ENCODE assay signal across 11 cellular contexts in the genomic region with DNA sequence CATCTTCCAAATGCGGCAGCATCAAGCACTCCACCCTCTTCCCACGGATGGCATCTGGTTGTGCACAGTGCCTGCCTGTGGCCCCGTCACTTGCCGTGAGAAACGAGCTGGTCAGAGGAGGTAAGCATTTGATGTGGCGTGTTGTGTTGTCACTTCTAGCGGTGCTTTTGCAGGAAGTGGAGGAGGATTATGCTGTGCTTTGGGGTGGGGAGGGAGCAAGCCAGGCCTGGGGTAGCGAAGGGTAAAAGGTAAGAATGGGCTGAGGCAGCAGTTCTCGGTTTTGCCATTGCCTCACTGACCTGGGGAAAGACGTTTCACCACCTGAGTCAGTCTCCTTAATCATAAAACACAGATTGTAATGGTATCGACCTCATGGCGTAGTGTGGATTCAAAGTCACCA. TPM values are rescaled to one million over a fixed set of nuclear protein-coding genes. Genes with fewer than 3 reads are reported as not detected.
DNase-seq lines count a peak whose midpoint lies in the region; ATAC-seq, FAIRE-seq and TF ChIP-seq lines count a peak whose summit lies in the region.
"Had no signal": no experiment of that assay in that cellular context is flagged by ENCODE, and none has a peak within 500 bp of the region (broad histone marks: within the 10 kb centered on the region; RNA-seq: fewer than 3 reads in every experiment).

No MANE protein-coding gene starts in this region.

- H3K36me3 ChIP-seq in K562 (ENCODE audit: control insufficient read depth, insufficient read depth, low read length) = peaks cover 48% of the 10 kb centered on the region; the same call in 2 of the 3 replicates

- peaks cover 10% of the 10 kb centered on the region for H3K79me2 ChIP-seq in K562 (ENCODE audit: control insufficient read depth, insufficient read depth, low read length)

- POLR2A ChIA-PET in K562 (lab: Yijun Ruan, JAX) = interaction anchor here (0.6 to 2.4 kb wide), 7 partner anchors 9 to 164 kb away, joined by 3 to 12 read pairs (median 4); no protein-coding TSS in a partner anchor

- in situ Hi-C loops in K562 (cut with MboI) = no loop called here

- H4K20me1 ChIP-seq in K562 (replicated peaks; ENCODE audit: control insufficient read depth, insufficient read depth, low read length) = peaks cover 12% of the 10 kb centered on the region; the same call in 1 of the 2 replicates

- 73% methylated on average over 12 of the region's 12 CpGs for WGBS in K562 (ENCODE audit: insufficient coverage, low coverage, missing lambda C conversion rate)

- intact Hi-C loops in K562 (cut with micrococcal nuclease) = loop anchor here (10.0 kb wide), 1 partner anchor 244 kb away; a partner anchor contains a TSS

- no peak for TF ChIP-seq EP300 in K562 (IDR thresholded peaks at IDR 0.05; ENCODE audit: low read length)

- H3K4me1 ChIP-seq in K562 (replicated peaks in 1 of 2; ENCODE audit: control insufficient read depth in 2 of 2, insufficient read depth in 2 of 2, low read length in 2 of 2) = peaks cover 4 to 25% of the 10 kb centered on the region in 2 experiments; a peak in 4 of 5 replicates

- DNase-seq in GM12892 (ENCODE audit: insufficient read length) = no peak
- peak; percentile 83 for DNase-seq in activated CD4-positive, alpha-beta T cell treated with anti-CD3 and anti-CD28 coated beads for 48 hours
- DNase-seq in K562 (ENCODE audit: extremely low read depth in 1 of 4, low spot score in 3 of 4) = no peak
- DNase-seq in stimulated activated CD4-positive, alpha-beta T cell treated with anti-CD3 and anti-CD28 coated beads, Interleukin-1b, Interleukin-23, amount 100 ng/mL, for 48 hours = peak; percentile 85
- DNase-seq in GF-D8 (lab: John Stamatoyannopoulos, UW) = no peak
- DNase-seq in NCI-H1694 (lab: John Stamatoyannopoulos, UW) = no peak
- DNase-seq in COLO668 (lab: John Stamatoyannopoulos, UW; ENCODE audit: unreplicated experiment) = no peak
- DNase-seq: Karpas-422 had no signal

- CTCF ChIA-PET in K562 (lab: Yijun Ruan, JAX; ENCODE audit: low intra/inter-chr PET ratio) = no interaction called here

- TF ChIP-seq RAD21 in K562 (CRISPR knock-in tag; conservative IDR thresholded peaks at IDR 0.05 in 1 of 2, IDR thresholded peaks at IDR 0.05 in 1 of 2) = no peak

- ATAC-seq in K562 = no peak
- no peak for ATAC-seq in GM18870 (IDR thresholded peaks at IDR 0.05; ENCODE audit: unreplicated experiment)

- FAIRE-seq in GM12892 (lab: Jason Lieb, UNC) = no peak
- FAIRE-seq in K562 (lab: Jason Lieb, UNC) = no peak

- H3K9me1 ChIP-seq in K562 (ENCODE audit: control insufficient read depth, insufficient read depth, low read length) = no peaks in the 10 kb centered on the region

- no peak overlapping the region for H2AFZ ChIP-seq in K562 (ENCODE audit: low read depth, low read length)

- TF ChIP-seq POLR2A in GM12892 (IDR thresholded peaks at IDR 0.05; ENCODE audit: low read depth, low read length) (0 out of 2 replicates have a peak, but pooled peaks have one; percentile 18), K562 (conservative IDR thresholded peaks at IDR 0.05) (no peak)

- H3K4me3 ChIP-seq in K562 = no peak overlapping the region

- no peaks in the 10 kb centered on the region for H3K27me3 ChIP-seq in K562 (ENCODE audit: control insufficient read depth in 2 of 2, insufficient read depth in 2 of 2, low read length in 2 of 2)

- H3K9me3 ChIP-seq in K562 (replicated peaks; ENCODE audit: control insufficient read depth, insufficient read depth, low read depth, low read length) = no peaks in the 10 kb centered on the region

- no peak overlapping the region for H3K9ac ChIP-seq in K562 (ENCODE audit: insufficient read depth in 1 of 2, low read depth in 2 of 2, low read length in 2 of 2)

- no peak overlapping the region for H3K27ac ChIP-seq in K562 (ENCODE audit: extremely low read depth, low read depth, low read length)

- no peak for TF ChIP-seq CTCF in K562 (IDR thresholded peaks at IDR 0.05 in 2 of 3, conservative IDR thresholded peaks at IDR 0.05 in 1 of 3; ENCODE audit: insufficient read depth in 2 of 3, low read depth in 1 of 3, low read length in 3 of 3)

- H3K4me2 ChIP-seq in K562 (ENCODE audit: insufficient read depth, low read length) = no peak overlapping the region

- no TSS peak for BruUV-seq in K562 (replicated peaks; lab: Mats Ljungman, UMichigan)

TF ChIP-seq in K562, 482 proteins besides CTCF, POLR2A, EP300 and RAD21:
- TF ChIP-seq SNRNP70 (optimal IDR thresholded peaks at IDR 0.05; ENCODE audit: low read depth, low read length) (peak; percentile 49), SPI1 (IDR thresholded peaks at IDR 0.05; ENCODE audit: borderline replicate concordance, low read depth, low read length) (no peak), C11orf30 (IDR thresholded peaks at IDR 0.05; ENCODE audit: low read depth) (peak; percentile 12; the same call in 1 of the 2 replicates), BRD4 (IDR thresholded peaks at IDR 0.05) (no peak), ZNF316 (IDR thresholded peaks at IDR 0.05) (peak; percentile 45; the same call in 1 of the 2 replicates), SUPT5H (IDR thresholded peaks at IDR 0.05) (peak; percentile 28), ZNF23 (CRISPR knock-in tag; IDR thresholded peaks at IDR 0.05) (no peak), RBM22 (IDR thresholded peaks at IDR 0.05; ENCODE audit: low read depth, low read length, poor library complexity, severe bottlenecking) (peak; percentile 75), MED1 (CRISPR knock-in tag; IDR thresholded peaks at IDR 0.05; ENCODE audit: borderline replicate concordance) (no peak), TEAD1 (CRISPR knock-in tag; IDR thresholded peaks at IDR 0.05) (no peak), POLR2G (IDR thresholded peaks at IDR 0.05; ENCODE audit: low read depth, low read length) (peak; percentile 49; the same call in 1 of the 2 replicates)

RNA-seq across cellular contexts. Expression of a gene that starts 2.3 kb away (rescaled TPM):
- polyA plus RNA-seq in GM12892 (2012; ENCODE audit: missing spikeins) = 12.8 TPM
- 98.5 and 154 TPM in 2 replicates for total RNA-seq in K562 (2011; cell fraction: chromatin; rRNA removed; ENCODE audit: low replicate concordance)
- 72.6 and 96.6 TPM in 2 replicates for total RNA-seq in K562 (2011; cell fraction: nucleolus; rRNA removed)
- total RNA-seq in K562 (2011; cell fraction: nucleoplasm; rRNA removed) = 78.2 and 78.3 TPM in 2 replicates
- 14.6 and 21.3 TPM in 2 replicates for total RNA-seq in K562 (2014; rRNA removed)
- 8.6 TPM in 2 replicates for total RNA-seq in K562 (2014; rRNA removed; fragmentation: Illumina TruSeq; extraction: Trizol)
- 15.6 and 15.7 TPM in 2 replicates for total RNA-seq in K562 (2015; rRNA removed; fragmentation: Illumina TruSeq; extraction: Trizol)
- total RNA-seq in K562 (2021) = 23.4 and 23.5 TPM in 2 replicates
- 15.3 and 21.6 TPM in 2 replicates for polyA plus RNA-seq in K562 (2011; rRNA removed)
- 16.0 and 17.4 TPM in 2 replicates for polyA plus RNA-seq in K562 (2011; cell fraction: cytosol; rRNA removed)
- 117 and 121 TPM in 2 replicates for polyA plus RNA-seq in K562 (2011; cell fraction: nucleus; rRNA removed)
- 22.0 and 30.6 TPM in 2 replicates for polyA plus RNA-seq in K562 (2012)
- 13.7 and 15.3 TPM in 2 replicates for polyA plus RNA-seq in K562 (2014; fragmentation: Illumina TruSeq; extraction: Trizol)
- polyA plus RNA-seq in K562 (2014; fragmentation: Nextera tagmentation; extraction: Ambion mirVana) = 1 to 10 TPM; 1.8 to 2.1 TPM
- polyA plus RNA-seq in K562 (2014; rRNA removed) = 15.4 and 18.2 TPM in 2 replicates
- 9.2 and 14.3 TPM in 2 replicates for polyA minus RNA-seq in K562 (2011; rRNA and poly(A)+ RNA removed)
- 6.6 and 8.9 TPM in 2 replicates for polyA minus RNA-seq in K562 (2011; cell fraction: cytosol; rRNA and poly(A)+ RNA removed)
- 11.7 and 17.9 TPM in 2 replicates for polyA minus RNA-seq in K562 (2011; cell fraction: nucleus; rRNA and poly(A)+ RNA removed)

RNA-seq across cellular contexts. Expression of a gene that starts 30.7 kb away (rescaled TPM):
- polyA plus RNA-seq in GM12892 (2012; ENCODE audit: missing spikeins) = 10.8 TPM
- 22.3 and 45.1 TPM in 2 replicates for total RNA-seq in K562 (2011; cell fraction: chromatin; rRNA removed; ENCODE audit: low replicate concordance)
- total RNA-seq in K562 (2011; cell fraction: nucleolus; rRNA removed) = 32.7 and 35.9 TPM in 2 replicates
- 26.6 and 29.1 TPM in 2 replicates for total RNA-seq in K562 (2011; cell fraction: nucleoplasm; rRNA removed)
- total RNA-seq in K562 (2014; rRNA removed) (25.6 and 27.5 TPM in 2 replicates), K562 (2014; rRNA removed; fragmentation: Illumina TruSeq; extraction: Trizol) (6.4 and 7.5 TPM in 2 replicates), K562 (2015; rRNA removed; fragmentation: Illumina TruSeq; extraction: Trizol) (16.1 and 16.2 TPM in 2 replicates), K562 (2021) (16.9 and 19.8 TPM in 2 replicates)
- polyA plus RNA-seq in K562 (2011; rRNA removed) (16.4 and 17.2 TPM in 2 replicates), K562 (2014; fragmentation: Illumina TruSeq; extraction: Trizol) (13.2 and 21.3 TPM in 2 replicates), K562 (2014; fragmentation: Nextera tagmentation; extraction: Ambion mirVana) (under 1 TPM; 0.27 to 0.48 TPM), K562 (2014; rRNA removed) (20.3 and 25.2 TPM in 2 replicates)
- polyA plus RNA-seq in K562 (2011; cell fraction: cytosol; rRNA removed) = 18.3 and 27.1 TPM in 2 replicates
- 22.7 and 38.5 TPM in 2 replicates for polyA plus RNA-seq in K562 (2011; cell fraction: nucleus; rRNA removed)
- 18.1 and 20.7 TPM in 2 replicates for polyA plus RNA-seq in K562 (2012)
- 7.2 and 10.9 TPM in 2 replicates for polyA minus RNA-seq in K562 (2011; rRNA and poly(A)+ RNA removed)
- polyA minus RNA-seq in K562 (2011; cell fraction: cytosol; rRNA and poly(A)+ RNA removed) = 9.7 and 10.8 TPM in 2 replicates
- polyA minus RNA-seq in K562 (2011; cell fraction: nucleus; rRNA and poly(A)+ RNA removed) = 10.2 and 12.7 TPM in 2 replicates

RNA-seq across cellular contexts. Expression of a gene that starts 44.9 kb away (rescaled TPM):
- polyA plus RNA-seq in GM12892 (2012; ENCODE audit: missing spikeins) = not detected
- total RNA-seq in K562 (2011; cell fraction: chromatin; rRNA removed; ENCODE audit: low replicate concordance) = not detected in 2 replicates
- not detected in 2 replicates for total RNA-seq in K562 (2011; cell fraction: nucleolus; rRNA removed)
- not detected in 2 replicates for total RNA-seq in K562 (2011; cell fraction: nucleoplasm; rRNA removed)
- total RNA-seq in K562 (2014; rRNA removed) (not detected in 2 replicates), K562 (2014; rRNA removed; fragmentation: Illumina TruSeq; extraction: Trizol) (not detected in 2 replicates), K562 (2015; rRNA removed; fragmentation: Illumina TruSeq; extraction: Trizol) (not detected in 2 replicates), K562 (2021) (not detected in 2 replicates)
- polyA plus RNA-seq in K562 (2011; rRNA removed) (not detected in 2 replicates), K562 (2014; fragmentation: Illumina TruSeq; extraction: Trizol) (not detected in 2 replicates), K562 (2014; fragmentation: Nextera tagmentation; extraction: Ambion mirVana) (not detected), K562 (2014; rRNA removed) (not detected in 2 replicates)
- polyA plus RNA-seq in K562 (2011; cell fraction: cytosol; rRNA removed) = not detected in 2 replicates
- polyA plus RNA-seq in K562 (2011; cell fraction: nucleus; rRNA removed) = not detected in 2 replicates
- not detected in 2 replicates for polyA plus RNA-seq in K562 (2012)
- polyA minus RNA-seq in K562 (2011; rRNA and poly(A)+ RNA removed) = not detected in 2 replicates
- polyA minus RNA-seq in K562 (2011; cell fraction: cytosol; rRNA and poly(A)+ RNA removed) = not detected in 2 replicates
- polyA minus RNA-seq in K562 (2011; cell fraction: nucleus; rRNA and poly(A)+ RNA removed) = not detected in 2 replicates
- total RNA-seq: pulmonary artery endothelial cell; T-helper 1 cell treated with Interleukin-12 subunit alpha and Interleukin-12 subunit beta and Interleukin-4 antibody, amounts not matched to agents 30 ng/mL and 1 ng/mL, for 36 hours had no signal

Comparison
In these comparisons a context has a peak if more than half of its experiments do, and no peak if none do; other contexts are left out.
1. DNase-seq: peak in activated CD4-positive, alpha-beta T cell treated with anti-CD3 and anti-CD28 coated beads for 48 hours (single experiment) and stimulated activated CD4-positive, alpha-beta T cell treated with anti-CD3 and anti-CD28 coated beads, Interleukin-1b, Interleukin-23, amount 100 ng/mL, for 48 hours (single experiment); none in GM12892 (single experiment), K562 (0 of 4), GF-D8 (single experiment), NCI-H1694 (single experiment) and COLO668 (single experiment).